ENCODE assay signal across 1 cellular context in genomic region chr12:112013601-112014402, GRCh38.
TF ChIP-seq lines count a peak whose summit lies in the region.

No MANE protein-coding gene starts in this region.

TF ChIP-seq in HepG2, 621 proteins besides CTCF, POLR2A, EP300 and RAD21 (continued from another document and continues in another):
- no peak for TF ChIP-seq KAT7 (CRISPR knock-in tag; IDR thresholded peaks at IDR 0.05; ENCODE audit: borderline replicate concordance)
- TF ChIP-seq ZBTB4 (CRISPR knock-in tag; IDR thresholded peaks at IDR 0.05; ENCODE audit: borderline replicate concordance), result no peak
- TF ChIP-seq TMF1 (CRISPR knock-in tag; IDR thresholded peaks at IDR 0.05; ENCODE audit: low read depth), result peak; percentile 93
- no peak for TF ChIP-seq BHLHE40 (IDR thresholded peaks at IDR 0.05; ENCODE audit: low read length)
- TF ChIP-seq ZNF256 (CRISPR knock-in tag; conservative IDR thresholded peaks at IDR 0.05), result no peak; the same call in 1 of the 2 replicates
- TF ChIP-seq ZNF614 (CRISPR knock-in tag; IDR thresholded peaks at IDR 0.05; ENCODE audit: borderline replicate concordance), result peak; percentile 64; the same call in 1 of the 2 replicates
- 0 out of 2 replicates have a peak, but pooled peaks have one; percentile 73 for TF ChIP-seq IRF1 (CRISPR knock-in tag; IDR thresholded peaks at IDR 0.05; ENCODE audit: low read depth)
- TF ChIP-seq SP140L (CRISPR knock-in tag; IDR thresholded peaks at IDR 0.05; ENCODE audit: borderline replicate concordance), result no peak
- peak; percentile 43; the same call in 1 of the 2 replicates for TF ChIP-seq MYC (CRISPR knock-in tag; IDR thresholded peaks at IDR 0.05; ENCODE audit: borderline replicate concordance)
- TF ChIP-seq FOXP4 (CRISPR knock-in tag; IDR thresholded peaks at IDR 0.05), result 0 out of 2 replicates have a peak, but pooled peaks have one; percentile 11
- peak; percentile 34; the same call in 1 of the 2 replicates for TF ChIP-seq ZSCAN9 (CRISPR knock-in tag; IDR thresholded peaks at IDR 0.05; ENCODE audit: borderline replicate concordance)
- no peak for TF ChIP-seq ATRX (CRISPR knock-in tag; IDR thresholded peaks at IDR 0.05; ENCODE audit: borderline replicate concordance)
- no peak for TF ChIP-seq ZNF335 (CRISPR knock-in tag; IDR thresholded peaks at IDR 0.05)
- TF ChIP-seq ZNF878 (CRISPR knock-in tag; IDR thresholded peaks at IDR 0.05), result 0 out of 2 replicates have a peak, but pooled peaks have one; percentile 47
- peak; percentile 3; the same call in 1 of the 2 replicates for TF ChIP-seq KDM5A (IDR thresholded peaks at IDR 0.05; ENCODE audit: borderline replicate concordance, low read length)
- TF ChIP-seq SOX5 (CRISPR knock-in tag; IDR thresholded peaks at IDR 0.05; ENCODE audit: borderline replicate concordance), result peak; percentile 50; the same call in 1 of the 2 replicates
- TF ChIP-seq E2F1 (CRISPR knock-in tag; IDR thresholded peaks at IDR 0.05), result no peak
- 0 out of 2 replicates have a peak, but pooled peaks have one; percentile 10 for TF ChIP-seq EED (CRISPR knock-in tag; IDR thresholded peaks at IDR 0.05)
- TF ChIP-seq ZNF589 (CRISPR knock-in tag; conservative IDR thresholded peaks at IDR 0.05), result 0 out of 2 replicates have a peak, but pooled peaks have one; percentile 26
- TF ChIP-seq ZNF792 (CRISPR knock-in tag; IDR thresholded peaks at IDR 0.05), result 0 out of 2 replicates have a peak, but pooled peaks have one; percentile 75
- TF ChIP-seq CERS6 (CRISPR knock-in tag; IDR thresholded peaks at IDR 0.05), result no peak
- no peak for TF ChIP-seq ZNF770 (CRISPR knock-in tag; IDR thresholded peaks at IDR 0.05)
- TF ChIP-seq KDM6A (CRISPR knock-in tag; IDR thresholded peaks at IDR 0.05; ENCODE audit: low read depth), result no peak
- peak; percentile 38 for TF ChIP-seq KDM5B (CRISPR knock-in tag; IDR thresholded peaks at IDR 0.05; ENCODE audit: borderline replicate concordance)
- TF ChIP-seq AHR (CRISPR knock-in tag; IDR thresholded peaks at IDR 0.05), result 0 out of 2 replicates have a peak, but pooled peaks have one; percentile 26
- peak; percentile 84 for TF ChIP-seq POLR2G (IDR thresholded peaks at IDR 0.05; ENCODE audit: low read depth, low read length)
- TF ChIP-seq FLYWCH1 (CRISPR knock-in tag; IDR thresholded peaks at IDR 0.05), result 0 out of 2 replicates have a peak, but pooled peaks have one; percentile 78
- 0 out of 2 replicates have a peak, but pooled peaks have one; percentile 25 for TF ChIP-seq MYPOP (CRISPR knock-in tag; IDR thresholded peaks at IDR 0.05)
- TF ChIP-seq AGO2 (optimal IDR thresholded peaks at IDR 0.05; ENCODE audit: low read depth, low read length), result peak; percentile 92
- no peak for TF ChIP-seq THAP8 (CRISPR knock-in tag; IDR thresholded peaks at IDR 0.05; ENCODE audit: borderline replicate concordance)
- no peak for TF ChIP-seq CENPX (CRISPR knock-in tag; IDR thresholded peaks at IDR 0.05)
- TF ChIP-seq ZNF121 (CRISPR knock-in tag; IDR thresholded peaks at IDR 0.05), result 0 out of 2 replicates have a peak, but pooled peaks have one; percentile 30
- 0 out of 2 replicates have a peak, but pooled peaks have one; percentile 39 for TF ChIP-seq RXRB (CRISPR knock-in tag; IDR thresholded peaks at IDR 0.05; ENCODE audit: borderline replicate concordance)
- no peak for TF ChIP-seq ZBTB8A (CRISPR knock-in tag; IDR thresholded peaks at IDR 0.05; ENCODE audit: borderline replicate concordance, low read depth)
- TF ChIP-seq MTA3 (CRISPR knock-in tag; IDR thresholded peaks at IDR 0.05), result no peak
- peak; percentile 78 for TF ChIP-seq POLR2AphosphoS5 (IDR thresholded peaks at IDR 0.05; ENCODE audit: low read depth, low read length)
- TF ChIP-seq GATAD1 (CRISPR knock-in tag; IDR thresholded peaks at IDR 0.05), result peak; percentile 35; the same call in 1 of the 2 replicates
- no peak for TF ChIP-seq NFIB (CRISPR knock-in tag; IDR thresholded peaks at IDR 0.05; ENCODE audit: borderline replicate concordance)
- peak; percentile 16; the same call in 1 of the 2 replicates for TF ChIP-seq ARHGAP35 (CRISPR knock-in tag; IDR thresholded peaks at IDR 0.05; ENCODE audit: borderline replicate concordance)
- no peak for TF ChIP-seq ZNF12 (CRISPR knock-in tag; IDR thresholded peaks at IDR 0.05)
- TF ChIP-seq IKZF4 (CRISPR knock-in tag; IDR thresholded peaks at IDR 0.05; ENCODE audit: borderline replicate concordance, low read depth, not compliant biosample characterization), result peak; percentile 72
- peak; percentile 70 for TF ChIP-seq ZNF331 (CRISPR knock-in tag; IDR thresholded peaks at IDR 0.05)
- no peak for TF ChIP-seq ZBTB3 (CRISPR knock-in tag; IDR thresholded peaks at IDR 0.05; ENCODE audit: borderline replicate concordance, low read depth)
- peak; percentile 95 for TF ChIP-seq ZNF678 (CRISPR knock-in tag; IDR thresholded peaks at IDR 0.05)
- TF ChIP-seq ZNF816 (CRISPR knock-in tag; IDR thresholded peaks at IDR 0.05; ENCODE audit: borderline replicate concordance), result no peak
- no peak for TF ChIP-seq PCBP2 (optimal IDR thresholded peaks at IDR 0.05; ENCODE audit: low read depth, low read length, poor library complexity, severe bottlenecking)
- no peak for TF ChIP-seq SIN3B (IDR thresholded peaks at IDR 0.05; ENCODE audit: low read length)
- 0 out of 2 replicates have a peak, but pooled peaks have one; percentile 15 for TF ChIP-seq TFDP2 (CRISPR knock-in tag; IDR thresholded peaks at IDR 0.05)
- TF ChIP-seq IRF2 (CRISPR knock-in tag; IDR thresholded peaks at IDR 0.05), result peak; percentile 34; the same call in 1 of the 2 replicates
- no peak for TF ChIP-seq RELA (CRISPR knock-in tag; IDR thresholded peaks at IDR 0.05)
- TF ChIP-seq CREB1 (IDR thresholded peaks at IDR 0.05), result no peak
- TF ChIP-seq CREB1 (CRISPR knock-in tag; IDR thresholded peaks at IDR 0.05), result 0 out of 2 replicates have a peak, but pooled peaks have one; percentile 39
- TF ChIP-seq GTF2F1 (IDR thresholded peaks at IDR 0.05; ENCODE audit: low read length), result no peak
- TF ChIP-seq NKX3-1 (CRISPR knock-in tag; IDR thresholded peaks at IDR 0.05), result no peak
- no peak; the same call in 1 of the 2 replicates for TF ChIP-seq HNF1B (CRISPR knock-in tag; IDR thresholded peaks at IDR 0.05)
